Comparison of ENCODE assay signal across 1 cellular context in the genomic region with DNA sequence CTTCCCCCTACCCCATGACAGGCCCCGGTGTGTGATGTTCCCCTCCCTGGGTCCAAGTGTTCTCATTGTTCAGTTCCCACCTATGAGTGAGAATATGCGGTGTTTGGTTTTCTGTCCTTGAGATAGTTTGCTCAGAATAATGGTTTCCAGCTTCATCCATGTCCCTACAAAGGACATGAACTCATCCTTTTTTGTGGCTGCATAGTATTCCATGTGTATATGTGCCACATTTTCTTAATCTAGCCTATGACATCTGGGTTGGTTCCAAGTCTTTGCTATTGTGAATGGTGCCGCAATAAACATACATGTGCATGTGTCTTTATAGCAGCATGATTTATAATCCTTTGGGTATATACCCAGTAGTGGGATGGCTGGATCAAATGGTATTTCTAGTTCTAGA. TPM values are rescaled to one million over a fixed set of nuclear protein-coding genes. Genes with fewer than 3 reads are reported as not detected.
"Had no signal": no experiment of that assay in that cellular context is flagged by ENCODE, and none has a peak within 500 bp of the region (broad histone marks: within the 10 kb centered on the region; RNA-seq: fewer than 3 reads in every experiment).

No MANE protein-coding gene starts in this region.

RNA-seq across cellular contexts. Expression of gene ZNF763, which starts 26.5 kb away (rescaled TPM):
- total RNA-seq: H7 had no signal
